Comparison of ENCODE assay signal across 10 cellular contexts in genomic region chr22:42990131-42990838, GRCh38. TPM values are rescaled to one million over a fixed set of nuclear protein-coding genes. Genes with fewer than 3 reads are reported as not detected.
DNase-seq lines count a peak whose midpoint lies in the region; ATAC-seq, FAIRE-seq and TF ChIP-seq lines count a peak whose summit lies in the region.
"Had no signal": no experiment of that assay in that cellular context is flagged by ENCODE, and none has a peak within 500 bp of the region (broad histone marks: within the 10 kb centered on the region; RNA-seq: fewer than 3 reads in every experiment).

No MANE protein-coding gene starts in this region.

- peaks cover 35% of the 10 kb centered on the region for H3K4me1 ChIP-seq in ACC112 (ENCODE audit: control insufficient read depth, insufficient read depth, low read length, unreplicated experiment)

- no peak for TF ChIP-seq POLR2A in GM12891 (IDR thresholded peaks at IDR 0.05; ENCODE audit: low read depth, low read length)

- H3K27me3 Mint-ChIP-seq in activated CD4-positive, alpha-beta memory T cell treated with anti-CD3 and anti-CD28 coated beads for 36 hours, result no peaks in the 10 kb centered on the region
- no peaks in the 10 kb centered on the region for H3K27me3 Mint-ChIP-seq in T-helper 17 cell

- DNase-seq in HEK293T (ENCODE audit: extremely low spot score), result no peak
- peak; percentile 96 for DNase-seq in amniotic epithelial cell (ENCODE audit: low read depth)
- DNase-seq in left lobe of liver (ENCODE audit: low spot score), result no peak
- no peak for DNase-seq in activated CD4-positive, alpha-beta memory T cell treated with anti-CD3 and anti-CD28 coated beads for 36 hours
- no peak for DNase-seq in GM12891 (ENCODE audit: insufficient read length, low spot score)
- DNase-seq in T-helper 17 cell, result no peak
- DNase-seq: activated effector memory CD4-positive, alpha-beta T cell treated with anti-CD3 and anti-CD28 coated beads, Interleukin-2, amount 50 U/mL, for 16 hours; natural killer cell had no signal

- H3K4me1 Mint-ChIP-seq in activated CD4-positive, alpha-beta memory T cell treated with anti-CD3 and anti-CD28 coated beads for 36 hours (ENCODE audit: low read depth), result peaks cover 17% of the 10 kb centered on the region
- H3K4me1 Mint-ChIP-seq in T-helper 17 cell, result peaks cover 26% of the 10 kb centered on the region

- POLR2A ChIA-PET in HEK293T (lab: Yijun Ruan, JAX), result interaction anchor here (1.1 to 1.6 kb wide), 2 partner anchors 25 kb away, joined by 5 to 6 read pairs; partner anchors contain the start of gene PACSIN2
- POLR2A ChIA-PET in activated CD4-positive, alpha-beta memory T cell treated with anti-CD3 and anti-CD28 coated beads for 36 hours (lab: Charles Lee), result interaction anchor here (1.0 kb wide), 1 partner anchor 10 kb away, joined by 3 read pairs; no protein-coding TSS in a partner anchor

- no peak for FAIRE-seq in GM12891 (lab: Jason Lieb, UNC)

- no peaks in the 10 kb centered on the region for H3K27me3 ChIP-seq in ACC112 (ENCODE audit: insufficient read depth, low read length)

- H3K27ac Mint-ChIP-seq in activated CD4-positive, alpha-beta memory T cell treated with anti-CD3 and anti-CD28 coated beads for 36 hours, result no peak overlapping the region
- no peak overlapping the region for H3K27ac Mint-ChIP-seq in T-helper 17 cell

- no peaks in the 10 kb centered on the region for H3K9me3 Mint-ChIP-seq in activated CD4-positive, alpha-beta memory T cell treated with anti-CD3 and anti-CD28 coated beads for 36 hours
- H3K9me3 Mint-ChIP-seq: natural killer cell had no signal

- CTCF ChIA-PET in HEK293T (lab: Yijun Ruan, JAX), result no interaction called here
- CTCF ChIA-PET in activated CD4-positive, alpha-beta memory T cell treated with anti-CD3 and anti-CD28 coated beads for 36 hours (lab: Charles Lee), result interaction anchor here (1.2 kb wide), 1 partner anchor 43 kb away, joined by 4 read pairs; no protein-coding TSS in a partner anchor

- 0 out of 2 replicates have a peak, but pooled peaks cover 3% of the 10 kb centered on the region for H3K36me3 ChIP-seq in ACC112 (ENCODE audit: insufficient read depth, low read length)

- H3K4me3 ChIP-seq in ACC112 (ENCODE audit: low read depth, low read length), result peak overlapping the region; percentile 32

- peaks cover 7% of the 10 kb centered on the region for H3K36me3 Mint-ChIP-seq in activated CD4-positive, alpha-beta memory T cell treated with anti-CD3 and anti-CD28 coated beads for 36 hours
- H3K36me3 Mint-ChIP-seq in T-helper 17 cell (ENCODE audit: low read depth), result peaks cover 3% of the 10 kb centered on the region
- H3K36me3 Mint-ChIP-seq: natural killer cell had no signal

- H2AFZ ChIP-seq in ACC112 (ENCODE audit: low read length, unreplicated experiment), result no peak overlapping the region

- peak overlapping the region; percentile 84 for H3K27ac ChIP-seq in ACC112 (ENCODE audit: low read depth, low read length)

- peak; percentile 50 for ATAC-seq in left lobe of liver
- ATAC-seq in T-helper 17 cell, result no peak
- ATAC-seq in HG03521 (IDR thresholded peaks at IDR 0.05; ENCODE audit: unreplicated experiment), result no peak

- H3K4me3 Mint-ChIP-seq in activated CD4-positive, alpha-beta memory T cell treated with anti-CD3 and anti-CD28 coated beads for 36 hours, result no peak overlapping the region
- H3K4me3 Mint-ChIP-seq in T-helper 17 cell, result no peak overlapping the region
- H3K4me3 Mint-ChIP-seq: natural killer cell had no signal

- H3K9me3 ChIP-seq in T-helper 17 cell (ENCODE audit: control insufficient read depth, low read length, poor library complexity, severe bottlenecking), result no peaks in the 10 kb centered on the region

- intact Hi-C loops in activated CD4-positive, alpha-beta memory T cell treated with anti-CD3 and anti-CD28 coated beads for 36 hours (cut with micrococcal nuclease), result no loop called here

- peaks cover 78% of the 10 kb centered on the region for H3K79me2 ChIP-seq in ACC112 (ENCODE audit: control insufficient read depth, insufficient read depth, low read length, unreplicated experiment)

TF ChIP-seq in HEK293T, 16 proteins besides CTCF, POLR2A, EP300 and RAD21:
- TF ChIP-seq ELF4 (IDR thresholded peaks at IDR 0.05) (no peak), ARNT (IDR thresholded peaks at IDR 0.05) (no peak), PKNOX1 (IDR thresholded peaks at IDR 0.05) (peak; percentile 13; the same call in 1 of the 2 replicates), HDGF (IDR thresholded peaks at IDR 0.05; ENCODE audit: borderline replicate concordance) (no peak), FOXA1 (IDR thresholded peaks at IDR 0.05) (no peak), L3MBTL2 (conservative IDR thresholded peaks at IDR 0.05) (no peak)

TF ChIP-seq in GM12891, 5 proteins besides CTCF, POLR2A, EP300 and RAD21:
- TF ChIP-seq POU2F2 (IDR thresholded peaks at IDR 0.05; ENCODE audit: low read depth, low read length) (no peak), SPI1 (IDR thresholded peaks at IDR 0.05; ENCODE audit: low read depth, low read length) (no peak), PAX5 (IDR thresholded peaks at IDR 0.05; ENCODE audit: insufficient read depth, low read length, severe bottlenecking) (no peak)
TF ChIP-seq in GM12891: peak in this region for 0.

RNA-seq across cellular contexts. Expression of gene PACSIN2, which starts 24.7 kb away (rescaled TPM):
- total RNA-seq in left lobe of liver, result 23.8 TPM
- total RNA-seq in activated CD4-positive, alpha-beta memory T cell treated with anti-CD3 and anti-CD28 coated beads for 36 hours, result 10 to 100 TPM; 35.0 to 35.9 TPM
- 58.1 TPM for polyA plus RNA-seq in GM12891 (2012; ENCODE audit: low read depth, missing spikeins)
- 10 to 100 TPM; 36.8 to 61.3 TPM for total RNA-seq in T-helper 17 cell
